In genomic region chr22:27534720-27535125, GRCh38 we compare ENCODE assay signal across 22 cellular contexts.
A peak's percentile ranks its signal among the peaks of the same experiment; 100 is the strongest.
DNase-seq lines count a peak whose midpoint lies in the region; ATAC-seq, FAIRE-seq and TF ChIP-seq lines count a peak whose summit lies in the region.
"Had no signal": no experiment of that assay in that cellular context is flagged by ENCODE, and none has a peak within 500 bp of the region (broad histone marks: within the 10 kb centered on the region; RNA-seq: fewer than 3 reads in every experiment).

No MANE protein-coding gene starts in this region.

- H4K20me1 ChIP-seq in astrocyte (ENCODE audit: insufficient read depth, low read length) (no peaks in the 10 kb centered on the region), mammary epithelial cell (ENCODE audit: insufficient read depth, low read length) (no peaks in the 10 kb centered on the region)

- no peaks in the 10 kb centered on the region for H3K4me1 ChIP-seq in breast epithelium
- H3K4me1 ChIP-seq in astrocyte (ENCODE audit: insufficient read depth, low read length) = no peaks in the 10 kb centered on the region
- no peaks in the 10 kb centered on the region for H3K4me1 ChIP-seq in mammary epithelial cell (ENCODE audit: insufficient read depth, low read length)
- H3K4me1 ChIP-seq: Peyer's patch had no signal

- POLR2A ChIA-PET in MCF 10A (lab: Yijun Ruan, JAX) = interaction anchor here (1.1 kb wide), 1 partner anchor 20 kb away, joined by 4 read pairs; no protein-coding TSS in a partner anchor

- H3K36me3 Mint-ChIP-seq in MCF 10A (ENCODE audit: insufficient read depth, unreplicated experiment) = no peaks in the 10 kb centered on the region
- H3K36me3 Mint-ChIP-seq in astrocyte (ENCODE audit: low read depth, unreplicated experiment) = no peaks in the 10 kb centered on the region
- H3K36me3 Mint-ChIP-seq in stimulated activated naive B cell treated with anti-CD40 and anti-IgM and Interleukin-4, amounts not matched to agents 10 μg/mL and 1 μg/mL and 100 μg/mL, for 72 hours = no peaks in the 10 kb centered on the region

- dilution Hi-C loops in mammary epithelial cell (cut with HindIII; ENCODE audit: low sequenced_read_pairs) = loop anchor here (5.0 kb wide), 1 partner anchor 73 kb away; no protein-coding TSS in a partner anchor

- no peak overlapping the region for H3K27ac ChIP-seq in breast epithelium
- H3K27ac ChIP-seq in astrocyte (ENCODE audit: low read depth, low read length) = no peak overlapping the region
- H3K27ac ChIP-seq in mammary epithelial cell (ENCODE audit: insufficient read depth, low read depth, low read length) = no peak overlapping the region
- H3K27ac ChIP-seq: Peyer's patch, transverse colon had no signal

- in situ Hi-C loops in mammary epithelial cell (cut with MboI; ENCODE audit: low sequenced_read_pairs in 2 of 2) = no loop called here

- TF ChIP-seq CTCF in MCF 10A (IDR thresholded peaks at IDR 0.05; ENCODE audit: unreplicated experiment) (no peak), breast epithelium (IDR thresholded peaks at IDR 0.05) (no peak), astrocyte (IDR thresholded peaks at IDR 0.05; ENCODE audit: insufficient read depth, low read depth, low read length) (no peak), mammary epithelial cell (conservative IDR thresholded peaks at IDR 0.05 in 1 of 2, IDR thresholded peaks at IDR 0.05 in 1 of 2; ENCODE audit: extremely low read depth in 1 of 2, insufficient read depth in 1 of 2, low read depth in 1 of 2, low read length in 2 of 2) (no peak)

- H3K9me3 ChIP-seq in breast epithelium = no peaks in the 10 kb centered on the region
- no peaks in the 10 kb centered on the region for H3K9me3 ChIP-seq in astrocyte (ENCODE audit: insufficient read depth, low read depth, low read length)
- H3K9me3 ChIP-seq in mammary epithelial cell (replicated peaks; ENCODE audit: insufficient read depth, low read length) = no peaks in the 10 kb centered on the region
- H3K9me3 ChIP-seq: Peyer's patch, transverse colon had no signal

- H3K27ac Mint-ChIP-seq in MCF 10A (ENCODE audit: low read depth, unreplicated experiment) = no peak overlapping the region
- H3K27ac Mint-ChIP-seq in astrocyte (ENCODE audit: unreplicated experiment) = peak overlapping the region; percentile 55
- H3K27ac Mint-ChIP-seq in stimulated activated naive B cell treated with anti-CD40 and anti-IgM and Interleukin-4, amounts not matched to agents 10 μg/mL and 1 μg/mL and 100 μg/mL, for 72 hours = no peak overlapping the region
- H3K27ac Mint-ChIP-seq: effector memory CD8-positive, alpha-beta T cell had no signal

- BruUV-seq in MCF 10A (replicated peaks; lab: Mats Ljungman, UMichigan) (no TSS peak), mammary epithelial cell (replicated peaks; lab: Mats Ljungman, UMichigan) (no TSS peak)

- H3K36me3 ChIP-seq in breast epithelium = no peaks in the 10 kb centered on the region
- H3K36me3 ChIP-seq in astrocyte (ENCODE audit: insufficient read depth, low read length) = no peaks in the 10 kb centered on the region
- H3K36me3 ChIP-seq in mammary epithelial cell (ENCODE audit: insufficient read depth, low read length) = no peaks in the 10 kb centered on the region
- H3K36me3 ChIP-seq: Peyer's patch, transverse colon had no signal

- H3K4me2 ChIP-seq in astrocyte (ENCODE audit: low read length) = no peak overlapping the region
- no peak overlapping the region for H3K4me2 ChIP-seq in mammary epithelial cell (ENCODE audit: insufficient read depth, low read depth, low read length)

- CTCF ChIA-PET in MCF 10A (lab: Yijun Ruan, JAX) = interaction anchor here (0.8 kb wide), 1 partner anchor 1241 kb away, joined by 4 read pairs; no protein-coding TSS in a partner anchor
- CTCF ChIA-PET in mammary epithelial cell (lab: Charles Lee; ENCODE audit: low non-redundant PET) = no interaction called here

- H3K27me3 Mint-ChIP-seq in MCF 10A (ENCODE audit: insufficient read depth, unreplicated experiment) (no peaks in the 10 kb centered on the region), astrocyte (ENCODE audit: low read depth, unreplicated experiment) (peaks cover 6% of the 10 kb centered on the region)
- peaks cover 0 to 5% of the 10 kb centered on the region in 2 donors for H3K27me3 Mint-ChIP-seq in stimulated activated naive B cell treated with anti-CD40 and anti-IgM and Interleukin-4, amounts not matched to agents 10 μg/mL and 1 μg/mL and 100 μg/mL, for 72 hours

- no peak overlapping the region for H3K4me3 Mint-ChIP-seq in MCF 10A (ENCODE audit: unreplicated experiment)
- H3K4me3 Mint-ChIP-seq in astrocyte (ENCODE audit: unreplicated experiment) = no peak overlapping the region
- H3K4me3 Mint-ChIP-seq in stimulated activated naive B cell treated with anti-CD40 and anti-IgM and Interleukin-4, amounts not matched to agents 10 μg/mL and 1 μg/mL and 100 μg/mL, for 72 hours = no peak overlapping the region
- H3K4me3 Mint-ChIP-seq: effector memory CD8-positive, alpha-beta T cell had no signal

- no peaks in the 10 kb centered on the region for H3K27me3 ChIP-seq in breast epithelium
- H3K27me3 ChIP-seq in astrocyte (ENCODE audit: insufficient read depth, low read length) = peaks cover 3% of the 10 kb centered on the region
- H3K27me3 ChIP-seq in mammary epithelial cell (ENCODE audit: insufficient read depth, low read length) = no peaks in the 10 kb centered on the region
- H3K27me3 ChIP-seq: Peyer's patch, transverse colon had no signal

- H2AFZ ChIP-seq in astrocyte (ENCODE audit: low read depth, low read length) (no peak overlapping the region), mammary epithelial cell (ENCODE audit: low read depth, low read length) (no peak overlapping the region)

- WGBS in mammary epithelial cell (ENCODE audit: low coverage, missing lambda C conversion rate) = 89% methylated on average over 6 of the region's 7 CpGs

- DNase-seq in MCF 10A (ENCODE audit: unreplicated experiment) (peak; percentile 38), breast epithelium (ENCODE audit: low spot score in 2 of 2) (no peak), astrocyte (ENCODE audit: low read depth) (peak; percentile 87), iris pigment epithelial cell (ENCODE audit: low read depth) (peak; percentile 80), mammary epithelial cell (no peak), HPDE6-E6E7 (ENCODE audit: extremely low spot score) (no peak)
- DNase-seq in stimulated activated CD4-positive, alpha-beta T cell treated with anti-CD3 and anti-CD28 coated beads, Interleukin-2, amount 100 ng/mL, for 48 hours = no peak
- no peak for DNase-seq in stimulated activated naive B cell treated with anti-CD40 and anti-IgM and Interleukin-4, amounts not matched to agents 10 μg/mL and 1 μg/mL and 100 μg/mL, for 72 hours
- DNase-seq: 8988T; activated CD4-positive, CD25-positive, alpha-beta regulatory T cell; activated effector memory CD4-positive, alpha-beta T cell treated with anti-CD3 and anti-CD28 coated beads, Interleukin-2, amount 50 U/mL, for 16 hours; COR-L47; effector memory CD8-positive, alpha-beta T cell; head of caudate nucleus; KG1; kidney glomerular epithelial cell; NCI-H146; NCI-H526 treated with DMSO at 0.1 percent for 48 hours; Peyer's patch; stimulated activated CD4-positive, alpha-beta T cell treated with anti-CD3 and anti-CD28 coated beads, Interleukin-2, amount 100 ng/mL, for 24 hours; stimulated activated CD8-positive, alpha-beta memory T cell treated with anti-CD3 and anti-CD28 coated beads, Interleukin-4, amount 100 ng/mL, for 48 hours; transverse colon had no signal

- H3K9ac ChIP-seq in astrocyte (ENCODE audit: low read length) (no peak overlapping the region), mammary epithelial cell (ENCODE audit: insufficient read depth, low read length) (no peak overlapping the region)

- intact Hi-C loops in MCF 10A (cut with micrococcal nuclease) = no loop called here
- intact Hi-C loops in breast epithelium (cut with DNase I; ENCODE audit: low total_unique reads) = no loop called here
- intact Hi-C loops in mammary epithelial cell (cut with micrococcal nuclease) = no loop called here

- no peak for ATAC-seq in stimulated activated naive B cell treated with anti-CD40 and anti-IgM and Interleukin-4, amounts not matched to agents 10 μg/mL and 1 μg/mL and 100 μg/mL, for 72 hours (replicated peaks)
- ATAC-seq: effector memory CD8-positive, alpha-beta T cell had no signal

- H3K4me3 ChIP-seq in breast epithelium = no peak overlapping the region
- no peak overlapping the region for H3K4me3 ChIP-seq in astrocyte (ENCODE audit: insufficient read depth, low read depth, low read length)
- H3K4me3 ChIP-seq in mammary epithelial cell (replicated peaks in 1 of 3; ENCODE audit: insufficient read depth in 1 of 3, low read depth in 2 of 3, low read length in 3 of 3) = no peak overlapping the region
- H3K4me3 ChIP-seq: Peyer's patch, transverse colon had no signal

- H3K9me3 Mint-ChIP-seq in MCF 10A (ENCODE audit: unreplicated experiment) = no peaks in the 10 kb centered on the region
- H3K9me3 Mint-ChIP-seq in astrocyte (ENCODE audit: unreplicated experiment) = no peaks in the 10 kb centered on the region
- peaks cover 7% of the 10 kb centered on the region in 2 donors for H3K9me3 Mint-ChIP-seq in stimulated activated naive B cell treated with anti-CD40 and anti-IgM and Interleukin-4, amounts not matched to agents 10 μg/mL and 1 μg/mL and 100 μg/mL, for 72 hours
- H3K9me3 Mint-ChIP-seq: effector memory CD8-positive, alpha-beta T cell had no signal

- no peak for TF ChIP-seq POLR2A in breast epithelium (IDR thresholded peaks at IDR 0.05)

- H3K79me2 ChIP-seq in astrocyte (ENCODE audit: insufficient read depth, low read length) (no peaks in the 10 kb centered on the region), mammary epithelial cell (ENCODE audit: insufficient read depth, low read length) (no peaks in the 10 kb centered on the region)

- H3K4me1 Mint-ChIP-seq in MCF 10A (ENCODE audit: insufficient read depth, unreplicated experiment) (peaks cover 6% of the 10 kb centered on the region), astrocyte (ENCODE audit: low read depth, unreplicated experiment) (peaks cover 11% of the 10 kb centered on the region)
- peaks cover 0 to 6% of the 10 kb centered on the region in 2 donors for H3K4me1 Mint-ChIP-seq in stimulated activated naive B cell treated with anti-CD40 and anti-IgM and Interleukin-4, amounts not matched to agents 10 μg/mL and 1 μg/mL and 100 μg/mL, for 72 hours

- FAIRE-seq in astrocyte (lab: Jason Lieb, UNC) = peak; percentile 82

Comparison
In these comparisons a context has a peak if more than half of its experiments do, and no peak if none do; other contexts are left out.
1. DNase-seq: peak in MCF 10A (single experiment), astrocyte (single experiment) and iris pigment epithelial cell (single experiment); none in breast epithelium (0 of 2), stimulated activated CD4-positive, alpha-beta T cell treated with anti-CD3 and anti-CD28 coated beads, Interleukin-2, amount 100 ng/mL, for 48 hours (0 of 2), stimulated activated naive B cell treated with anti-CD40 and anti-IgM and Interleukin-4, amounts not matched to agents 10 μg/mL and 1 μg/mL and 100 μg/mL, for 72 hours (single experiment), mammary epithelial cell (single experiment) and HPDE6-E6E7 (single experiment).